Comparison of ENCODE assay signal across 8 cellular contexts in the genomic region with DNA sequence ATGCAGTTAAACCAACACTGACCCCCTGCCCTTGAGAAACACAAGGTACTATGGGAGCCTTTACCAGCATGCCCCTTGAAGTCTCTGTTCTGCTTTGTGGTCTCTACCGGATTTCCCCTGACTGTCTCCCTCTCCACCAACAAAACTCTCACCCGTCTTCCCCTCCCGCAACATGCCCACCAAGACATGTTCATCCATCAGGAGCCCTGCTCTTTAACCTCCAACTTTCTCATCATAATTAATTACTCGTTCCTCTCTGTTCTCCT. TPM values are rescaled to one million over a fixed set of nuclear protein-coding genes. Genes with fewer than 3 reads are reported as not detected.
DNase-seq lines count a peak whose midpoint lies in the region; ATAC-seq and TF ChIP-seq lines count a peak whose summit lies in the region.

No MANE protein-coding gene starts in this region.

- H3K9me3 ChIP-seq in AG04450 (ENCODE audit: control insufficient read depth, insufficient read depth, low read length) (no peaks in the 10 kb centered on the region; the same call in 1 of the 2 replicates), osteoblast (ENCODE audit: low read depth, low read length) (no peaks in the 10 kb centered on the region)

- peak overlapping the region; percentile 99 for H3K4me2 ChIP-seq in osteoblast (ENCODE audit: insufficient read depth, low read length)

- H3K4me1 ChIP-seq in osteoblast (ENCODE audit: insufficient read depth, low read length): peaks cover 8% of the 10 kb centered on the region

- CTCF ChIA-PET in AG04450 (lab: Charles Lee): no interaction called here

- POLR2A ChIA-PET in AG04450 (lab: Yijun Ruan, JAX): no interaction called here

- H3K4me3 ChIP-seq in AG04450 (ENCODE audit: low read depth, low read length) (peak overlapping the region; percentile 76), osteoblast (ENCODE audit: insufficient read depth, low read length) (peak overlapping the region; percentile 92)

- H3K27ac ChIP-seq in AG04450 (ENCODE audit: low read depth, low read length) (no peak overlapping the region), osteoblast (ENCODE audit: low read depth, low read length) (peak overlapping the region; percentile 100)

- DNase-seq in AG04450 (ENCODE audit: low read depth, low spot score): no peak
- peak; percentile 44 for DNase-seq in T-helper 22 cell (ENCODE audit: low read depth)
- DNase-seq in osteoblast (ENCODE audit: insufficient read length, low spot score, missing footprints): no peak
- DNase-seq in ecto neural progenitor cell (ENCODE audit: low spot score): no peak

- peak overlapping the region; percentile 97 for H2AFZ ChIP-seq in osteoblast (ENCODE audit: low read length)

- H3K79me2 ChIP-seq in osteoblast (ENCODE audit: insufficient read depth, low read length): no peaks in the 10 kb centered on the region

- H3K27me3 ChIP-seq in AG04450 (ENCODE audit: control insufficient read depth, insufficient read depth, low read length) (no peaks in the 10 kb centered on the region), osteoblast (ENCODE audit: insufficient read depth, low read length) (no peaks in the 10 kb centered on the region)

- no peaks in the 10 kb centered on the region for H3K36me3 ChIP-seq in osteoblast (ENCODE audit: insufficient read depth, low read length)

- TF ChIP-seq CTCF in AG04450 (IDR thresholded peaks at IDR 0.05; ENCODE audit: low read depth, low read length): no peak
- TF ChIP-seq CTCF in osteoblast (IDR thresholded peaks at IDR 0.05; ENCODE audit: extremely low read depth, low read depth, low read length): no peak

- H4K20me1 ChIP-seq in osteoblast (ENCODE audit: insufficient read depth, low read length): no peaks in the 10 kb centered on the region

- ATAC-seq in GM18861 (IDR thresholded peaks at IDR 0.05; ENCODE audit: unreplicated experiment): peak; percentile 51
- ATAC-seq in HG03135 (IDR thresholded peaks at IDR 0.05; ENCODE audit: unreplicated experiment): peak; percentile 48
- peak; percentile 11 for ATAC-seq in esophagus mucosa
- no peak for ATAC-seq in GM21360 (IDR thresholded peaks at IDR 0.05; ENCODE audit: unreplicated experiment)

RNA-seq across cellular contexts. Expression of gene ZNF165, which starts 1.1 kb away (rescaled TPM):
- polyA plus RNA-seq in AG04450 (2011; rRNA removed): 0.14 and 0.15 TPM in 2 replicates
- 0.17 and 0.18 TPM in 2 replicates for polyA minus RNA-seq in AG04450 (2011; rRNA and poly(A)+ RNA removed)
- total RNA-seq in esophagus mucosa: 3.0 TPM
- 0.36 and 1.2 TPM in 2 replicates for total RNA-seq in osteoblast

RNA-seq across cellular contexts. Expression of gene ZSCAN16, which starts 43.0 kb away (rescaled TPM):
- 2.7 and 3.2 TPM in 2 replicates for polyA plus RNA-seq in AG04450 (2011; rRNA removed)
- polyA minus RNA-seq in AG04450 (2011; rRNA and poly(A)+ RNA removed): 3.0 and 3.6 TPM in 2 replicates
- total RNA-seq in esophagus mucosa (2.9 TPM), osteoblast (3.3 and 4.1 TPM in 2 replicates)
